ENCODE assay signal across 36 cellular contexts in the genomic region with DNA sequence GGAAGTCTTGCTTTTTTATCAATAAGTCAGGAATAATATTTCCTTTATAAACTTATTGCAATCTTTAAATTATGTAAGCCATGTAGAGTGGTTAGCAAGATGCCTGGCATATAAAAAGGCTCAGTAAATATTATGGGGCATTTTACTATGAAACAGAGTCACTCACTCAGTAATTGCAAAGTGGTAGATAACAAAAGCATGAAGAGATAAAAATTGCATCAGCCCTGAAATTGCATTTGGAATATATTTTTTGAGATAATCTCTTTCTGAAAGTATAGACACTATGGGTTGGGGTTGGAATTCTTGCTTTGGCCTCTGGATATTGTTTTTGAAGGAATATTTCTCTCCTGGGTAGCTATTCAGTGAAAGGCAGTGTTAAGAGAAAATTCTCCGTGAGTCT.
"Had no signal": no experiment of that assay in that cellular context is flagged by ENCODE, and none has a peak within 500 bp of the region (broad histone marks: within the 10 kb centered on the region; RNA-seq: fewer than 3 reads in every experiment).

No MANE protein-coding gene starts in this region.

- ATAC-seq: activated CD8-positive, alpha-beta T cell treated with anti-CD3 and anti-CD28 coated beads for 36 hours; activated T-cell treated with anti-CD3 and anti-CD28 coated beads, Interleukin-2, amount 50 U/mL, for 4 hours; activated T-cell treated with anti-CD3 and anti-CD28 coated beads, Interleukin-2, amount 50 U/mL, for 72 hours; activated T-helper 17 cell treated with anti-CD3 and anti-CD28 coated beads, Interleukin-2, amount 50 U/mL, for 72 hours had no signal

- H3K9me3 ChIP-seq: adrenal gland, colonic mucosa had no signal

- H3K4me1 Mint-ChIP-seq: activated B cell treated with CpG ODN at 0.5 μM for 24 hours; activated CD4-positive, alpha-beta T cell treated with anti-CD3 and anti-CD28 coated beads, Interleukin-2, amount 10 ng/mL, durations not matched to agents 24 days and 14 days; activated naive CD4-positive, alpha-beta T cell treated with anti-CD3 and anti-CD28 coated beads, Interleukin-2, amount 10 ng/mL, durations not matched to agents 7 days and 5 days; activated naive CD4-positive, alpha-beta T cell treated with anti-CD3 and anti-CD28 coated beads, Interleukin-2, amount 50 U/mL, for 24 hours; activated naive CD8-positive, alpha-beta T cell treated with anti-CD3 and anti-CD28 coated beads, Interleukin-2, amount 10 ng/mL, durations not matched to agents 7 days and 5 days; activated T-helper 17 cell treated with anti-CD3 and anti-CD28 coated beads, Interleukin-2, amount 50 U/mL, for 72 hours; central memory CD8-positive, alpha-beta T cell had no signal

- H3K4me3 ChIP-seq: adrenal gland, ascending aorta, cardiac muscle cell, colonic mucosa had no signal

- DNase-seq: activated B cell treated with CpG ODN at 0.5 μM for 24 hours; activated CD4-positive, alpha-beta memory T cell treated with anti-CD3 and anti-CD28 coated beads for 36 hours; activated CD4-positive, alpha-beta T cell treated with anti-CD3 and anti-CD28 coated beads for 4 hours; activated CD4-positive, alpha-beta T cell treated with anti-CD3 and anti-CD28 coated beads, Interleukin-2, amount 10 ng/mL, durations not matched to agents 24 days and 14 days; activated CD4-positive, alpha-beta T cell treated with anti-CD3 and anti-CD28 coated beads, Interleukin-2, amount 50 U/mL, for 1 hour; activated CD4-positive, alpha-beta T cell treated with anti-CD3 and anti-CD28 coated beads, Interleukin-2, amount 50 U/mL, for 4 hours; activated CD4-positive, CD25-positive, alpha-beta regulatory T cell treated with anti-CD3 and anti-CD28 coated beads, Interleukin-2, amount 50 U/mL, for 72 hours; activated CD8-positive, alpha-beta memory T cell treated with anti-CD3 and anti-CD28 coated beads, Interleukin-2, amount 50 U/mL, for 4 hours; activated CD8-positive, alpha-beta T cell treated with anti-CD3 and anti-CD28 coated beads for 36 hours; activated effector memory CD4-positive, alpha-beta T cell treated with anti-CD3 and anti-CD28 coated beads, Interleukin-2, amount 50 U/mL, for 16 hours; activated gamma-delta T cell treated with Interleukin-2 at 50 U/mL for 16 hours; activated naive CD4-positive, alpha-beta T cell; activated naive CD4-positive, alpha-beta T cell treated with anti-CD3 and anti-CD28 coated beads, Interleukin-2, amount 10 ng/mL, durations not matched to agents 7 days and 5 days; activated naive CD8-positive, alpha-beta T cell treated with anti-CD3 and anti-CD28 coated beads, Interleukin-2, amount 10 ng/mL, durations not matched to agents 7 days and 5 days; activated T-cell treated with anti-CD3 and anti-CD28 coated beads for 4 hours; activated T-cell treated with anti-CD3 and anti-CD28 coated beads, Interleukin-2, amount 50 U/mL, for 1 hour; activated T-cell treated with anti-CD3 and anti-CD28 coated beads, Interleukin-2, amount 50 U/mL, for 4 hours; activated T-cell treated with anti-CD3 and anti-CD28 coated beads, Interleukin-2, amount 50 U/mL, for 72 hours; adrenal gland; amygdala; anterior cingulate cortex; caudate nucleus; cerebellar nuclear complex; colonic mucosa; T-helper 2 cell; T-helper 9 cell had no signal

- H3K27ac Mint-ChIP-seq: activated B cell treated with CpG ODN at 0.5 μM for 24 hours; activated CD4-positive, alpha-beta memory T cell treated with anti-CD3 and anti-CD28 coated beads for 36 hours; activated CD4-positive, alpha-beta T cell treated with anti-CD3 and anti-CD28 coated beads, Interleukin-2, amount 10 ng/mL, durations not matched to agents 24 days and 14 days; activated CD8-positive, alpha-beta T cell treated with anti-CD3 and anti-CD28 coated beads for 36 hours; activated naive CD4-positive, alpha-beta T cell treated with anti-CD3 and anti-CD28 coated beads, Interleukin-2, amount 10 ng/mL, durations not matched to agents 7 days and 5 days; activated naive CD4-positive, alpha-beta T cell treated with anti-CD3 and anti-CD28 coated beads, Interleukin-2, amount 50 U/mL, for 24 hours; activated naive CD8-positive, alpha-beta T cell; activated naive CD8-positive, alpha-beta T cell treated with anti-CD3 and anti-CD28 coated beads, Interleukin-2, amount 10 ng/mL, durations not matched to agents 7 days and 5 days; activated T-cell treated with anti-CD3 and anti-CD28 coated beads, Interleukin-2, amount 50 U/mL, for 72 hours; activated T-helper 1 cell treated with anti-CD3 and anti-CD28 coated beads, Interleukin-12 subunit alpha, Interleukin-12 subunit beta, Interleukin-2, Interleukin-4 antibody, amounts not matched to agents 30 ng/mL and 10 ng/mL and 1 ng/mL, durations not matched to agents 14 hours and 24 hours and 36 hours; activated T-helper 17 cell treated with anti-CD3 and anti-CD28 coated beads, Interleukin-2, amount 50 U/mL, for 72 hours; brain; T-helper 1 cell treated with Interleukin-12 subunit alpha and Interleukin-12 subunit beta and Interleukin-4 antibody, amounts not matched to agents 30 μg/mL and 1 μg/mL, for 36 hours; T-helper 2 cell treated with Interferon-gamma antibody and Interleukin-4, amounts not matched to agents 5 μg/mL and 100 μg/mL, for 36 hours had no signal

- H3K27me3 ChIP-seq: adrenal gland, ascending aorta, cardiac muscle cell, colonic mucosa had no signal

- H3K4me1 ChIP-seq: adrenal gland, ascending aorta, colonic mucosa had no signal

- H3K36me3 Mint-ChIP-seq: activated CD4-positive, alpha-beta memory T cell treated with anti-CD3 and anti-CD28 coated beads for 36 hours; activated naive CD4-positive, alpha-beta T cell treated with anti-CD3 and anti-CD28 coated beads, Interleukin-2, amount 10 ng/mL, durations not matched to agents 7 days and 5 days; activated naive CD4-positive, alpha-beta T cell treated with anti-CD3 and anti-CD28 coated beads, Interleukin-2, amount 50 U/mL, for 24 hours; activated naive CD8-positive, alpha-beta T cell; activated naive CD8-positive, alpha-beta T cell treated with anti-CD3 and anti-CD28 coated beads, Interleukin-2, amount 10 ng/mL, durations not matched to agents 7 days and 5 days; brain had no signal

- H3K9me3 Mint-ChIP-seq: activated B cell treated with CpG ODN at 0.5 μM for 24 hours; activated CD4-positive, alpha-beta memory T cell treated with anti-CD3 and anti-CD28 coated beads for 36 hours; activated CD4-positive, alpha-beta T cell treated with anti-CD3 and anti-CD28 coated beads, Interleukin-2, amount 10 ng/mL, durations not matched to agents 24 days and 14 days; activated CD8-positive, alpha-beta T cell treated with anti-CD3 and anti-CD28 coated beads for 36 hours; activated naive CD4-positive, alpha-beta T cell treated with anti-CD3 and anti-CD28 coated beads, Interleukin-2, amount 10 ng/mL, durations not matched to agents 7 days and 5 days; activated naive CD4-positive, alpha-beta T cell treated with anti-CD3 and anti-CD28 coated beads, Interleukin-2, amount 50 U/mL, for 24 hours; activated naive CD8-positive, alpha-beta T cell treated with anti-CD3 and anti-CD28 coated beads, Interleukin-2, amount 10 ng/mL, durations not matched to agents 7 days and 5 days; activated T-cell treated with anti-CD3 and anti-CD28 coated beads, Interleukin-2, amount 50 U/mL, for 4 hours; activated T-cell treated with anti-CD3 and anti-CD28 coated beads, Interleukin-2, amount 50 U/mL, for 72 hours; activated T-helper 1 cell treated with anti-CD3 and anti-CD28 coated beads, Interleukin-12 subunit alpha, Interleukin-12 subunit beta, Interleukin-2, Interleukin-4 antibody, amounts not matched to agents 30 ng/mL and 10 ng/mL and 1 ng/mL, durations not matched to agents 14 hours and 24 hours and 36 hours; activated T-helper 17 cell treated with anti-CD3 and anti-CD28 coated beads, Interleukin-2, amount 50 U/mL, for 72 hours; central memory CD8-positive, alpha-beta T cell; T-helper 1 cell treated with Interleukin-12 subunit alpha and Interleukin-12 subunit beta and Interleukin-4 antibody, amounts not matched to agents 30 μg/mL and 1 μg/mL, for 36 hours; T-helper 2 cell treated with Interferon-gamma antibody and Interleukin-4, amounts not matched to agents 5 μg/mL and 100 μg/mL, for 36 hours had no signal

- H3K36me3 ChIP-seq: adrenal gland, ascending aorta, cardiac muscle cell, colonic mucosa had no signal

- H3K4me3 Mint-ChIP-seq: activated B cell treated with CpG ODN at 0.5 μM for 24 hours; activated CD4-positive, alpha-beta memory T cell treated with anti-CD3 and anti-CD28 coated beads for 36 hours; activated CD4-positive, alpha-beta T cell treated with anti-CD3 and anti-CD28 coated beads, Interleukin-2, amount 10 ng/mL, durations not matched to agents 24 days and 14 days; activated CD8-positive, alpha-beta T cell treated with anti-CD3 and anti-CD28 coated beads for 36 hours; activated naive CD4-positive, alpha-beta T cell treated with anti-CD3 and anti-CD28 coated beads, Interleukin-2, amount 10 ng/mL, durations not matched to agents 7 days and 5 days; activated naive CD4-positive, alpha-beta T cell treated with anti-CD3 and anti-CD28 coated beads, Interleukin-2, amount 50 U/mL, for 24 hours; activated naive CD8-positive, alpha-beta T cell; activated naive CD8-positive, alpha-beta T cell treated with anti-CD3 and anti-CD28 coated beads, Interleukin-2, amount 10 ng/mL, durations not matched to agents 7 days and 5 days; activated T-cell treated with anti-CD3 and anti-CD28 coated beads, Interleukin-2, amount 50 U/mL, for 4 hours; activated T-cell treated with anti-CD3 and anti-CD28 coated beads, Interleukin-2, amount 50 U/mL, for 72 hours; activated T-helper 1 cell treated with anti-CD3 and anti-CD28 coated beads, Interleukin-12 subunit alpha, Interleukin-12 subunit beta, Interleukin-2, Interleukin-4 antibody, amounts not matched to agents 30 ng/mL and 10 ng/mL and 1 ng/mL, durations not matched to agents 14 hours and 24 hours and 36 hours; activated T-helper 17 cell treated with anti-CD3 and anti-CD28 coated beads, Interleukin-2, amount 50 U/mL, for 72 hours; brain; central memory CD8-positive, alpha-beta T cell; T-helper 1 cell treated with Interleukin-12 subunit alpha and Interleukin-12 subunit beta and Interleukin-4 antibody, amounts not matched to agents 30 μg/mL and 1 μg/mL, for 36 hours; T-helper 2 cell treated with Interferon-gamma antibody and Interleukin-4, amounts not matched to agents 5 μg/mL and 100 μg/mL, for 36 hours had no signal

- H3K27me3 Mint-ChIP-seq: activated B cell treated with CpG ODN at 0.5 μM for 24 hours; activated CD4-positive, alpha-beta T cell treated with anti-CD3 and anti-CD28 coated beads, Interleukin-2, amount 10 ng/mL, durations not matched to agents 24 days and 14 days; activated naive CD4-positive, alpha-beta T cell treated with anti-CD3 and anti-CD28 coated beads, Interleukin-2, amount 10 ng/mL, durations not matched to agents 7 days and 5 days; activated naive CD8-positive, alpha-beta T cell treated with anti-CD3 and anti-CD28 coated beads, Interleukin-2, amount 10 ng/mL, durations not matched to agents 7 days and 5 days; brain; central memory CD8-positive, alpha-beta T cell had no signal

- H3K27ac ChIP-seq: adrenal gland, ascending aorta, cardiac muscle cell, colonic mucosa had no signal
